In the genomic region with DNA sequence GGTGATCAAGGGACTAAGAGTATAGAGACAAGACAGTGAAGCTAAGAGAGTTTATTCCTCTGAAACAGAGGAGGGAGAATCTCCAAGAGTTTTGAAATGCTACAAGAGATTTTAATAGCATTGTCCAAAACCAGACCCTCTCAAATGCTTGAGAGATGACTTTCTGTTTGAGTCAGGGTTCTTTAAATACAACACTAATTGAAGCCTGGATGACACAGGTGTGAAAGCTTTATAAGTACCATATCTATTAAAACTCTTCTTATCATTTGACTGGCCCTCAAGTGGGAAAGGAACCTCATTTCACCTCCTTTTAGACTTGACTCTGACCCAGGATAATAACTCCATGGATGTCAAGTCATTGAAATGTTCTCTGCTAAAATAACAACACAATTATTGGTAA, we compare ENCODE assay signal across 14 cellular contexts.
"Had no signal": no experiment of that assay in that cellular context is flagged by ENCODE, and none has a peak within 500 bp of the region (broad histone marks: within the 10 kb centered on the region; RNA-seq: fewer than 3 reads in every experiment).

No MANE protein-coding gene starts in this region.

- H3K27me3 ChIP-seq: right atrium auricular region, suprapubic skin had no signal

- H2AFZ ChIP-seq: hepatocyte had no signal

- H3K4me2 ChIP-seq: hepatocyte had no signal

- H3K27ac ChIP-seq: hepatocyte, spleen, suprapubic skin, VCaP had no signal

- H3K79me2 ChIP-seq: hepatocyte had no signal

- H3K4me1 ChIP-seq: spleen had no signal

- FAIRE-seq: colon had no signal

- H3K36me3 ChIP-seq: right atrium auricular region, spleen, suprapubic skin had no signal

- H3K4me3 ChIP-seq: hepatocyte, right atrium auricular region, spleen, suprapubic skin had no signal

- H3K9me3 ChIP-seq: right atrium auricular region, spleen, suprapubic skin had no signal

- DNase-seq: activated CD4-positive, alpha-beta memory T cell treated with anti-CD3 and anti-CD28 coated beads, Interleukin-2, amount 10 ng/mL, durations not matched to agents 7 days and 5 days; activated gamma-delta T cell; activated T-cell treated with anti-CD3 and anti-CD28 coated beads, Interleukin-2, amount 50 U/mL, for 48 hours; amygdala; naive B cell; spleen; stimulated activated CD4-positive, alpha-beta T cell treated with anti-CD3 and anti-CD28 coated beads, Interleukin-2, amount 100 ng/mL, for 24 hours; stimulated activated naive CD4-positive, alpha-beta T cell; SW 1271 had no signal
